8 cellular contexts compared by ENCODE assay signal in genomic region chr15:42548258-42549051, GRCh38. TPM values are rescaled to one million over a fixed set of nuclear protein-coding genes. Genes with fewer than 3 reads are reported as not detected.
DNase-seq lines count a peak whose midpoint lies in the region; ATAC-seq and TF ChIP-seq lines count a peak whose summit lies in the region.

Gene HAUS2 (plus strand): TSS chr15:42548838. CDS start chr15:42548873, 35 bp downstream.
Gene LRRC57 (minus strand): TSS chr15:42548793. CDS start chr15:42548434, 359 bp downstream.

- H3K27ac Mint-ChIP-seq in chondrocyte (ENCODE audit: unreplicated experiment): peak within 1 kb of the TSS; percentile 93

- POLR2A ChIA-PET in AG04449 (lab: Yijun Ruan, JAX): interaction anchor here (0.9 to 1.2 kb wide), 2 partner anchors 27 to 98 kb away, joined by 4 to 6 read pairs; partner anchors contain the start of gene STARD9

- H3K27me3 ChIP-seq in kidney epithelial cell (ENCODE audit: control insufficient read depth, insufficient read depth, low read length): no peaks in the 10 kb centered on the region

- CTCF ChIA-PET in AG04449 (lab: Yijun Ruan, JAX): interaction anchor here (1.0 to 1.3 kb wide), 5 partner anchors 15 to 106 kb away, joined by 3 to 5 read pairs (median 3); no protein-coding TSS in a partner anchor

- DNase-seq in AG04449 (ENCODE audit: low read depth, low spot score) (no peak), NCI-H345 treated with DMSO at 0.1 percent for 48 hours (lab: John Stamatoyannopoulos, UW; ENCODE audit: unreplicated experiment) (peak; percentile 40), chondrocyte (ENCODE audit: low spot score) (peak; percentile 94), kidney epithelial cell (ENCODE audit: low read depth) (peak; percentile 50)
- DNase-seq in activated CD4-positive, alpha-beta T cell treated with anti-CD3 and anti-CD28 coated beads for 1 hour: peak; percentile 84
- peak; percentile 94 for DNase-seq in stimulated activated CD4-positive, alpha-beta T cell treated with anti-CD3 and anti-CD28 coated beads, Interleukin-15, amount 100 ng/mL, for 24 hours

- TF ChIP-seq CTCF in AG04449 (IDR thresholded peaks at IDR 0.05; ENCODE audit: insufficient read depth, low read length, missing control alignments): no peak
- no peak for TF ChIP-seq CTCF in chondrocyte (IDR thresholded peaks at IDR 0.05)
- TF ChIP-seq CTCF in kidney epithelial cell (IDR thresholded peaks at IDR 0.05; ENCODE audit: insufficient read depth, low read length, poor library complexity, severe bottlenecking): no peak

- H3K36me3 ChIP-seq in kidney epithelial cell (ENCODE audit: control insufficient read depth, insufficient read depth, low read length): no peaks in the 10 kb centered on the region

- peak; percentile 65 for ATAC-seq in GM18873 (IDR thresholded peaks at IDR 0.05; ENCODE audit: low FRiP score, unreplicated experiment)
- peak; percentile 81 for ATAC-seq in HG03135 (IDR thresholded peaks at IDR 0.05; ENCODE audit: unreplicated experiment)

- peak within 1 kb of the TSS; percentile 94 for H3K4me3 Mint-ChIP-seq in chondrocyte (ENCODE audit: unreplicated experiment)

- H3K9me3 Mint-ChIP-seq in chondrocyte (ENCODE audit: low read depth): no peaks in the 10 kb centered on the region

- peak within 1 kb of the TSS; percentile 90 for H3K4me3 ChIP-seq in AG04449 (ENCODE audit: low read depth, low read length)
- H3K4me3 ChIP-seq in kidney epithelial cell (ENCODE audit: low read depth, low read length): peak within 1 kb of the TSS; percentile 84

- H3K4me1 Mint-ChIP-seq in chondrocyte (ENCODE audit: low read depth): peaks cover 38% of the 10 kb centered on the region

- no peaks in the 10 kb centered on the region for H3K27me3 Mint-ChIP-seq in chondrocyte (ENCODE audit: low read depth)

- peaks cover 7% of the 10 kb centered on the region for H3K36me3 Mint-ChIP-seq in chondrocyte (ENCODE audit: low read depth)

RNA-seq across cellular contexts. Expression of gene HAUS2, which starts in this region (rescaled TPM):
- total RNA-seq in chondrocyte (18.5 to 22.5 TPM (median 21.7 TPM) in 3 replicates), kidney epithelial cell (31.1 and 35.3 TPM in 2 replicates)

RNA-seq across cellular contexts. Expression of gene LRRC57, which starts in this region (rescaled TPM):
- total RNA-seq in chondrocyte (30.4 to 32.4 TPM (median 31.9 TPM) in 3 replicates), kidney epithelial cell (18.2 and 24.2 TPM in 2 replicates)
